8 cellular contexts compared by ENCODE assay signal in genomic region chr13:46184277-46184699, GRCh38. TPM values are rescaled to one million over a fixed set of nuclear protein-coding genes. Genes with fewer than 3 reads are reported as not detected.
DNase-seq lines count a peak whose midpoint lies in the region; ATAC-seq and TF ChIP-seq lines count a peak whose summit lies in the region.

No MANE protein-coding gene starts in this region.

- 38% methylated on average over 6 of the region's 6 CpGs for WGBS in smooth muscle cell (ENCODE audit: low lambda C conversion rate)

- no peaks in the 10 kb centered on the region for H3K4me1 ChIP-seq in smooth muscle cell (ENCODE audit: low read depth)

- H3K27me3 Mint-ChIP-seq in activated CD8-positive, alpha-beta T cell treated with anti-CD3 and anti-CD28 coated beads for 36 hours: peaks cover 3% of the 10 kb centered on the region

- CTCF ChIA-PET in activated CD8-positive, alpha-beta T cell treated with anti-CD3 and anti-CD28 coated beads for 36 hours (lab: Charles Lee): interaction anchor here (1.5 to 5.4 kb wide), 3 partner anchors 10 to 24 kb away, joined by 9 to 18 read pairs (median 16); no protein-coding TSS in a partner anchor

- peak overlapping the region; percentile 99 for H3K27ac Mint-ChIP-seq in activated CD8-positive, alpha-beta T cell treated with anti-CD3 and anti-CD28 coated beads for 36 hours

- no peak overlapping the region for H3K4me3 ChIP-seq in smooth muscle cell

- no peak for TF ChIP-seq POLR2A in erythroblast (IDR thresholded peaks at IDR 0.05; ENCODE audit: low read length)

- POLR2A ChIA-PET in activated CD8-positive, alpha-beta T cell treated with anti-CD3 and anti-CD28 coated beads for 36 hours (lab: Charles Lee): no interaction called here

- H2AFZ ChIP-seq in smooth muscle cell (ENCODE audit: low read depth): no peak overlapping the region

- DNase-seq in NCI-H526 treated with DMSO at 0.1 percent for 48 hours (lab: John Stamatoyannopoulos, UW) (peak; percentile 28), erythroblast (lab: John Stamatoyannopoulos, UW) (peak; percentile 82), smooth muscle cell (lab: John Stamatoyannopoulos, UW; ENCODE audit: unreplicated experiment) (no peak), glomerular visceral epithelial cell (ENCODE audit: extremely low spot score) (no peak), COLO829 (ENCODE audit: low spot score) (no peak)
- peak; percentile 91 for DNase-seq in activated CD8-positive, alpha-beta T cell treated with anti-CD3 and anti-CD28 coated beads for 36 hours

- H3K79me2 ChIP-seq in smooth muscle cell (ENCODE audit: low read depth): no peaks in the 10 kb centered on the region

- peaks cover 22% of the 10 kb centered on the region for H3K36me3 Mint-ChIP-seq in activated CD8-positive, alpha-beta T cell treated with anti-CD3 and anti-CD28 coated beads for 36 hours (ENCODE audit: low read depth)

- intact Hi-C loops in activated CD8-positive, alpha-beta T cell treated with anti-CD3 and anti-CD28 coated beads for 36 hours (cut with micrococcal nuclease): loop anchor here (5.0 kb wide), 1 partner anchor 103 kb away; no protein-coding TSS in a partner anchor

- H3K36me3 ChIP-seq in smooth muscle cell (ENCODE audit: low read depth): no peaks in the 10 kb centered on the region

- H3K9me3 ChIP-seq in smooth muscle cell (replicated peaks; ENCODE audit: low read depth): no peaks in the 10 kb centered on the region

- H3K4me2 ChIP-seq in smooth muscle cell: no peak overlapping the region

- H3K4me1 Mint-ChIP-seq in activated CD8-positive, alpha-beta T cell treated with anti-CD3 and anti-CD28 coated beads for 36 hours (ENCODE audit: low read depth): peaks cover 37% of the 10 kb centered on the region

- H3K4me3 Mint-ChIP-seq in activated CD8-positive, alpha-beta T cell treated with anti-CD3 and anti-CD28 coated beads for 36 hours: peak overlapping the region; percentile 99

- no peak overlapping the region for H3K9ac ChIP-seq in smooth muscle cell (ENCODE audit: low read depth)

- H3F3A ChIP-seq in smooth muscle cell (ENCODE audit: low read depth): no peaks in the 10 kb centered on the region

- ATAC-seq in GM18502 (IDR thresholded peaks at IDR 0.05; ENCODE audit: poor library complexity, unreplicated experiment): peak; percentile 52
- ATAC-seq in HG02588 (IDR thresholded peaks at IDR 0.05; ENCODE audit: unreplicated experiment): peak; percentile 34
- ATAC-seq in activated CD8-positive, alpha-beta T cell treated with anti-CD3 and anti-CD28 coated beads for 36 hours: peak; percentile 59

- TF ChIP-seq CTCF in activated CD8-positive, alpha-beta T cell treated with anti-CD3 and anti-CD28 coated beads for 36 hours (IDR thresholded peaks at IDR 0.05): peak; percentile 72
- TF ChIP-seq CTCF in smooth muscle cell (IDR thresholded peaks at IDR 0.05; ENCODE audit: borderline replicate concordance, insufficient read depth, poor library complexity, severe bottlenecking): peak; percentile 25

- H3K27ac ChIP-seq in smooth muscle cell (ENCODE audit: low read depth): no peak overlapping the region

- no peaks in the 10 kb centered on the region for H4K20me1 ChIP-seq in smooth muscle cell (ENCODE audit: low read depth)

- H3K27me3 ChIP-seq in smooth muscle cell (ENCODE audit: low read depth): no peaks in the 10 kb centered on the region

- no peaks in the 10 kb centered on the region for H3K9me3 Mint-ChIP-seq in activated CD8-positive, alpha-beta T cell treated with anti-CD3 and anti-CD28 coated beads for 36 hours

RNA-seq across cellular contexts. Expression of gene LCP1, which starts 2.3 kb away (rescaled TPM):
- 1,000 to 10,000 TPM; 1,014 to 1,019 TPM for total RNA-seq in activated CD8-positive, alpha-beta T cell treated with anti-CD3 and anti-CD28 coated beads for 36 hours
- 38.7 and 62.4 TPM in 2 replicates for total RNA-seq in smooth muscle cell
- polyA plus RNA-seq in smooth muscle cell: 7.6 and 29.1 TPM in 2 replicates

RNA-seq across cellular contexts. Expression of gene LRRC63, which starts 27.4 kb away (rescaled TPM):
- total RNA-seq in activated CD8-positive, alpha-beta T cell treated with anti-CD3 and anti-CD28 coated beads for 36 hours: under 1 TPM; 0.47 to 0.59 TPM
- total RNA-seq in smooth muscle cell: 0.09 TPM in 1 of 2 replicates, not detected in the other
- 0.16 and 0.18 TPM in 2 replicates for polyA plus RNA-seq in smooth muscle cell

Comparison
In these comparisons a context has a peak if more than half of its experiments do, and no peak if none do; other contexts are left out.
1. DNase-seq: peak in NCI-H526 treated with DMSO at 0.1 percent for 48 hours (single experiment), activated CD8-positive, alpha-beta T cell treated with anti-CD3 and anti-CD28 coated beads for 36 hours (single experiment) and erythroblast (2 of 2); none in smooth muscle cell (single experiment), glomerular visceral epithelial cell (single experiment) and COLO829 (single experiment).
2. RNA of gene LCP1, which starts 2.3 kb away (total RNA-seq): 1,014 to 1,019 TPM in activated CD8-positive, alpha-beta T cell treated with anti-CD3 and anti-CD28 coated beads for 36 hours; 38.7 to 62.4 TPM in smooth muscle cell; every median in the first group is over 10 times any median in the second.
3. Peak in every context shown above with its lines, with median percentiles within 50 percentile points of each other: ATAC-seq.